ENCODE assay signal across 21 cellular contexts in the genomic region with DNA sequence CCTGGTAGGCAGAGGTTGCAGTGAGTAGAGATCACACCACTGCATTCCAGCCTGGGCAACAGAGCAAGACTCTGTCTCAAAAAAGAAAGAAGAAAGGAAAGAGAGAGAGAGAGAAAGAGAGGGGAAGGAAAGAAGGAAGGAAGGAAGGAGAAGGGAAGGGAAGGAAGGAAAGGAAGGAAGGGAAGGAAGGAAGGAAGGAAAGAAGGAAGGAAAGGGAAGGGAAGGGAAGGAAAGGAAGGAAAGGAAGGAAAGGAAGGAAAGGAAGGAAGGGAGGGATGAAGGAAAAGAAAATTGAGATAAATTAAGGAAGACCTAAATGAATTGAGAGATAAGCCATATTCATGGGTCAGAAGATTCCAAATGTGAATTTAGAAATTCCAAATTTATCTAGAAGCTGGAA.
DNase-seq lines count a peak whose midpoint lies in the region; ATAC-seq, FAIRE-seq and TF ChIP-seq lines count a peak whose summit lies in the region.
"Had no signal": no experiment of that assay in that cellular context is flagged by ENCODE, and none has a peak within 500 bp of the region (broad histone marks: within the 10 kb centered on the region; RNA-seq: fewer than 3 reads in every experiment).

No MANE protein-coding gene starts in this region.

- no peak for TF ChIP-seq RAD21 in K562 (CRISPR knock-in tag; conservative IDR thresholded peaks at IDR 0.05 in 1 of 2, IDR thresholded peaks at IDR 0.05 in 1 of 2)

- CTCF ChIA-PET in HEK293 (lab: Yijun Ruan, JAX) (interaction anchor here (0.6 kb wide), 1 partner anchor 872 kb away, joined by 3 read pairs; no protein-coding TSS in a partner anchor), K562 (lab: Yijun Ruan, JAX; ENCODE audit: low intra/inter-chr PET ratio) (no interaction called here)

- H3K4me1 ChIP-seq in heart right ventricle (peaks cover 0 to 5% (median 0%) of the 10 kb centered on the region in 9 donors), HEK293 (ENCODE audit: control insufficient read depth, insufficient read depth, low read length) (no peaks in the 10 kb centered on the region), K562 (replicated peaks in 1 of 2; ENCODE audit: control insufficient read depth in 2 of 2, insufficient read depth in 2 of 2, low read length in 2 of 2) (no peaks in the 10 kb centered on the region)
- H3K4me1 ChIP-seq: BE2C, BLaER1 had no signal

- DNase-seq in Right ventricle myocardium inferior (ENCODE audit: missing footprints) (peak; percentile 1), heart right ventricle (no peak), K562 (ENCODE audit: extremely low read depth in 1 of 4, low spot score in 3 of 4) (no peak), DMS153 treated with DMSO at 0.1 percent for 48 hours (lab: John Stamatoyannopoulos, UW; ENCODE audit: unreplicated experiment) (no peak)
- DNase-seq: 8988T; ACHN; BE2C; C1 segment of cervical spinal cord; CD4-positive, alpha-beta memory T cell; CD4-positive, CD25-positive, alpha-beta regulatory T cell; CD8-positive, alpha-beta memory T cell; COR-L47; DMS 273 treated with DMSO at 0.1 percent for 48 hours; DMS153; DMS79 treated with DMSO at 0.1 percent for 48 hours; GF-D8 had no signal

- no peak overlapping the region for H3K4me2 ChIP-seq in K562 (ENCODE audit: insufficient read depth, low read length)
- H3K4me2 ChIP-seq: BLaER1 had no signal

- H3K36me3 ChIP-seq in heart right ventricle = no peaks in the 10 kb centered on the region
- H3K36me3 ChIP-seq in HEK293 (ENCODE audit: control insufficient read depth in 2 of 2, insufficient read depth in 1 of 2, low read length in 2 of 2) = no peaks in the 10 kb centered on the region
- no peaks in the 10 kb centered on the region for H3K36me3 ChIP-seq in K562 (ENCODE audit: control insufficient read depth, insufficient read depth, low read length)
- H3K36me3 ChIP-seq: BE2C, BLaER1 had no signal

- H2AFZ ChIP-seq in K562 (ENCODE audit: low read depth, low read length) = no peak overlapping the region

- no peaks in the 10 kb centered on the region for H3K79me2 ChIP-seq in K562 (ENCODE audit: control insufficient read depth, insufficient read depth, low read length)

- BruUV-seq in K562 (replicated peaks; lab: Mats Ljungman, UMichigan) = no TSS peak

- POLR2A ChIA-PET in HEK293 (lab: Yijun Ruan, JAX) (no interaction called here), K562 (lab: Yijun Ruan, JAX) (no interaction called here)

- FAIRE-seq in K562 (lab: Jason Lieb, UNC) = no peak
- FAIRE-seq: GM12891, GM19239 had no signal

- no peak overlapping the region for H3K4me3 ChIP-seq in heart right ventricle
- H3K4me3 ChIP-seq in HEK293 (ENCODE audit: low read depth, low read length) = no peak overlapping the region
- H3K4me3 ChIP-seq in K562 = no peak overlapping the region
- H3K4me3 ChIP-seq: BLaER1 had no signal

- H3K9ac ChIP-seq in K562 (ENCODE audit: insufficient read depth in 1 of 2, low read depth in 2 of 2, low read length in 2 of 2) = no peak overlapping the region
- H3K9ac ChIP-seq: BLaER1 had no signal

- H3K9me3 ChIP-seq in heart right ventricle (no peaks in the 10 kb centered on the region), HEK293 (ENCODE audit: control insufficient read depth, insufficient read depth, low read depth, low read length) (no peaks in the 10 kb centered on the region), K562 (replicated peaks; ENCODE audit: control insufficient read depth, insufficient read depth, low read depth, low read length) (no peaks in the 10 kb centered on the region)
- H3K9me3 ChIP-seq: BE2C, BLaER1 had no signal

- TF ChIP-seq CTCF in heart right ventricle (IDR thresholded peaks at IDR 0.05) = no peak
- no peak for TF ChIP-seq CTCF in HEK293 (tag by site-specific recombination; IDR thresholded peaks at IDR 0.05)
- no peak for TF ChIP-seq CTCF in K562 (IDR thresholded peaks at IDR 0.05 in 2 of 3, conservative IDR thresholded peaks at IDR 0.05 in 1 of 3; ENCODE audit: insufficient read depth in 2 of 3, low read depth in 1 of 3, low read length in 3 of 3)

- TF ChIP-seq EP300 in K562 (IDR thresholded peaks at IDR 0.05; ENCODE audit: low read length) = no peak

- H4K20me1 ChIP-seq in K562 (replicated peaks; ENCODE audit: control insufficient read depth, insufficient read depth, low read length) = peaks cover 7% of the 10 kb centered on the region; the same call in 1 of the 2 replicates
- H4K20me1 ChIP-seq: BLaER1 had no signal

- ATAC-seq in Right ventricle myocardium inferior (no peak), heart right ventricle (no peak), K562 (no peak), GM21367 (IDR thresholded peaks at IDR 0.05; ENCODE audit: unreplicated experiment) (no peak)

- H3K27me3 ChIP-seq in heart right ventricle (peaks cover 0 to 4% (median 0%) of the 10 kb centered on the region in 7 donors), K562 (ENCODE audit: control insufficient read depth in 2 of 2, insufficient read depth in 2 of 2, low read length in 2 of 2) (peaks cover 28 to 50% of the 10 kb centered on the region in 2 experiments)
- H3K27me3 ChIP-seq: BE2C, BLaER1 had no signal

- intact Hi-C loops in Right ventricle myocardium inferior (cut with DNase I) = no loop called here
- intact Hi-C loops in heart right ventricle (cut with DNase I) = no loop called here
- intact Hi-C loops in K562 (cut with micrococcal nuclease) = no loop called here

- no peak overlapping the region for H3K27ac ChIP-seq in heart right ventricle
- no peak overlapping the region for H3K27ac ChIP-seq in HEK293 (ENCODE audit: extremely low read depth, low read depth, low read length)
- no peak overlapping the region for H3K27ac ChIP-seq in K562 (ENCODE audit: extremely low read depth, low read depth, low read length)
- H3K27ac ChIP-seq: BLaER1 had no signal

- H3K9me1 ChIP-seq in K562 (ENCODE audit: control insufficient read depth, insufficient read depth, low read length) = no peaks in the 10 kb centered on the region

- no peak for TF ChIP-seq POLR2A in K562 (conservative IDR thresholded peaks at IDR 0.05)

- in situ Hi-C loops in K562 (cut with MboI) = no loop called here

TF ChIP-seq in HEK293, 187 proteins besides CTCF, POLR2A, EP300 and RAD21:
- TF ChIP-seq ZNF366 (tag by site-specific recombination; conservative IDR thresholded peaks at IDR 0.05) (peak; percentile 91), ZFP3 (tag by site-specific recombination; IDR thresholded peaks at IDR 0.05; ENCODE audit: low read depth) (no peak)

TF ChIP-seq in K562, 482 proteins besides CTCF, POLR2A, EP300 and RAD21:
- TF ChIP-seq ARHGAP35 (IDR thresholded peaks at IDR 0.05; ENCODE audit: partially characterized antibody) (peak; percentile 60), SMARCB1 (IDR thresholded peaks at IDR 0.05; ENCODE audit: insufficient read length, low read depth) (no peak)
- TF ChIP-seq, protein P1, sequence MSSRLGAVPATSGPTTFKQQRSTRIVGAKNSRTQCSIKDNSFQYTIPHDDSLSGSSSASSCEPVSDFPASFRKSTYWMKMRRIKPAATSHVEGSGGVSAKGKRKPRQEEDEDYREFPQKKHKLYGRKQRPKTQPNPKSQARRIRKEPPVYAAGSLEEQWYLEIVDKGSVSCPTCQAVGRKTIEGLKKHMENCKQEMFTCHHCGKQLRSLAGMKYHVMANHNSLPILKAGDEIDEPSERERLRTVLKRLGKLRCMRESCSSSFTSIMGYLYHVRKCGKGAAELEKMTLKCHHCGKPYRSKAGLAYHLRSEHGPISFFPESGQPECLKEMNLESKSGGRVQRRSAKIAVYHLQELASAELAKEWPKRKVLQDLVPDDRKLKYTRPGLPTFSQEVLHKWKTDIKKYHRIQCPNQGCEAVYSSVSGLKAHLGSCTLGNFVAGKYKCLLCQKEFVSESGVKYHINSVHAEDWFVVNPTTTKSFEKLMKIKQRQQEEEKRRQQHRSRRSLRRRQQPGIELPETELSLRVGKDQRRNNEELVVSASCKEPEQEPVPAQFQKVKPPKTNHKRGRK (tag; IDR thresholded peaks at IDR 0.05) = peak; percentile 69; the same call in 1 of the 2 replicates
